ENCODE assay signal across 8 cellular contexts in genomic region chr5:136769900-136770684, GRCh38.
DNase-seq lines count a peak whose midpoint lies in the region; ATAC-seq, FAIRE-seq and TF ChIP-seq lines count a peak whose summit lies in the region.

No MANE protein-coding gene starts in this region.

- H3K4me1 Mint-ChIP-seq in WTC11, result peaks cover 18% of the 10 kb centered on the region

- WGBS in pancreas, 2 donors, result 33 to 35% methylated on average over 11 of the region's 11 CpGs

- ATAC-seq in GM18867 (IDR thresholded peaks at IDR 0.05; ENCODE audit: unreplicated experiment) (peak; percentile 80), HG03060 (IDR thresholded peaks at IDR 0.05; ENCODE audit: low read depth, unreplicated experiment) (peak; percentile 38), WTC11 (peak; percentile 96), pancreas (peak; percentile 60 to 96 (median 88)), GM21737 (IDR thresholded peaks at IDR 0.05; ENCODE audit: unreplicated experiment) (no peak)

- intact Hi-C loops in pancreas (cut with DNase I), result loop anchor here in 2 of 3 donors (5.0 to 10.0 kb wide), 2 partner anchors 523 to 525 kb away; no protein-coding TSS in a partner anchor

- H3K27ac ChIP-seq in pancreas, result no peak overlapping the region

- no peaks in the 10 kb centered on the region for H3K4me1 ChIP-seq in pancreas

- no peaks in the 10 kb centered on the region for H3K27me3 ChIP-seq in pancreas

- POLR2A ChIA-PET in WTC11 (lab: Charles Lee), result interaction anchor here (1.0 kb wide), 1 partner anchor 405 kb away, joined by 3 read pairs; the partner anchor contains the start of gene TRPC7

- peaks cover under 1% of the 10 kb centered on the region; the same call in 1 of the 2 replicates for H3K36me3 Mint-ChIP-seq in WTC11

- H3K27ac Mint-ChIP-seq in WTC11, result no peak overlapping the region

- H3K27me3 Mint-ChIP-seq in WTC11 (ENCODE audit: low read depth), result peaks cover 6% of the 10 kb centered on the region; the same call in 1 of the 2 replicates

- peak; percentile 77 for TF ChIP-seq CTCF in WTC11 (IDR thresholded peaks at IDR 0.05)
- TF ChIP-seq CTCF in pancreas (IDR thresholded peaks at IDR 0.05), result peak; percentile 40 to 73 (median 68)

- peak; percentile 53 for DNase-seq in COR-L47 (lab: John Stamatoyannopoulos, UW)
- DNase-seq in NCI-H2196 treated with DMSO at 0.1 percent for 48 hours (lab: John Stamatoyannopoulos, UW; ENCODE audit: unreplicated experiment), result peak; percentile 62
- DNase-seq in WTC11 (ENCODE audit: low spot score), result peak; percentile 85
- DNase-seq in frontal cortex (ENCODE audit: low spot score in 2 of 2), result peak; percentile 8 to 63
- peak; percentile 42 to 77 (median 67) for DNase-seq in pancreas

- H3K4me3 Mint-ChIP-seq in WTC11, result no peak overlapping the region

- H3K9me3 Mint-ChIP-seq in WTC11, result no peaks in the 10 kb centered on the region

- FAIRE-seq in frontal cortex (lab: Jason Lieb, UNC) (no peak), pancreas (lab: Jason Lieb, UNC) (no peak)

- no peaks in the 10 kb centered on the region for H3K36me3 ChIP-seq in pancreas

- H3K4me3 ChIP-seq in pancreas, result no peak overlapping the region

- no peaks in the 10 kb centered on the region for H3K9me3 ChIP-seq in pancreas

- CTCF ChIA-PET in WTC11 (lab: Charles Lee), result interaction anchor here (0.6 to 3.2 kb wide), 23 partner anchors 9 to 878 kb away, joined by 3 to 36 read pairs (median 3); partner anchors contain the start of gene TRPC7

TF ChIP-seq in WTC11, 78 proteins besides CTCF, POLR2A, EP300 and RAD21:
- TF ChIP-seq GRHL2 (CRISPR knock-in tag; IDR thresholded peaks at IDR 0.05; ENCODE audit: insufficient replicate concordance, severe bottlenecking) (no peak), OVOL2 (CRISPR knock-in tag; IDR thresholded peaks at IDR 0.05; ENCODE audit: borderline replicate concordance) (no peak), STAT6 (CRISPR knock-in tag; conservative IDR thresholded peaks at IDR 0.05; ENCODE audit: low read depth) (no peak), NR1H2 (CRISPR knock-in tag; IDR thresholded peaks at IDR 0.05) (no peak), ZNF263 (CRISPR knock-in tag; IDR thresholded peaks at IDR 0.05; ENCODE audit: low read depth) (no peak), RELA (CRISPR knock-in tag; IDR thresholded peaks at IDR 0.05; ENCODE audit: borderline replicate concordance) (no peak), ARID4B (CRISPR knock-in tag; IDR thresholded peaks at IDR 0.05; ENCODE audit: borderline replicate concordance) (no peak), ESRRA (CRISPR knock-in tag; IDR thresholded peaks at IDR 0.05; ENCODE audit: borderline replicate concordance) (no peak), NR2C2 (CRISPR knock-in tag; IDR thresholded peaks at IDR 0.05) (no peak), ETV6 (CRISPR knock-in tag; IDR thresholded peaks at IDR 0.05) (no peak), AR (CRISPR knock-in tag; IDR thresholded peaks at IDR 0.05) (no peak), SMAD3 (CRISPR knock-in tag; IDR thresholded peaks at IDR 0.05; ENCODE audit: borderline replicate concordance) (no peak), NFATC4 (CRISPR knock-in tag; IDR thresholded peaks at IDR 0.05) (no peak), MLX (CRISPR knock-in tag; IDR thresholded peaks at IDR 0.05) (no peak), NFE2L1 (CRISPR knock-in tag; IDR thresholded peaks at IDR 0.05) (no peak), FOXP1 (CRISPR knock-in tag; IDR thresholded peaks at IDR 0.05; ENCODE audit: borderline replicate concordance) (no peak), E2F1 (CRISPR knock-in tag; IDR thresholded peaks at IDR 0.05) (no peak), JAZF1 (CRISPR knock-in tag; IDR thresholded peaks at IDR 0.05) (no peak), ZNF416 (CRISPR knock-in tag; IDR thresholded peaks at IDR 0.05) (no peak), ZNF232 (CRISPR knock-in tag; IDR thresholded peaks at IDR 0.05) (no peak)
TF ChIP-seq in WTC11: peak in this region for 0.
